Comparison of ENCODE assay signal across 8 cellular contexts in genomic region chr2:95165030-95165370, GRCh38. TPM values are rescaled to one million over a fixed set of nuclear protein-coding genes. Genes with fewer than 3 reads are reported as not detected.
A peak's percentile ranks its signal among the peaks of the same experiment; 100 is the strongest.
DNase-seq lines count a peak whose midpoint lies in the region; TF ChIP-seq lines count a peak whose summit lies in the region.

No MANE protein-coding gene starts in this region.

- peak overlapping the region; percentile 72 for H3K4me2 ChIP-seq in KMS-11

- H3K36me3 ChIP-seq in left ventricle myocardium inferior (no peaks in the 10 kb centered on the region), KMS-11 (ENCODE audit: insufficient read depth) (no peaks in the 10 kb centered on the region), neuron (ENCODE audit: insufficient read depth, low read length) (no peaks in the 10 kb centered on the region)

- H3K4me3 ChIP-seq in left ventricle myocardium inferior (peak overlapping the region; percentile 85), KMS-11 (IDR thresholded peaks at IDR 0.05; ENCODE audit: insufficient read depth, low read depth, low read length) (no peak overlapping the region), dorsolateral prefrontal cortex (peak overlapping the region; percentile 63 to 100 (median 92)), neuron (ENCODE audit: low read length) (peak overlapping the region; percentile 66)

- no peaks in the 10 kb centered on the region for H4K20me1 ChIP-seq in KMS-11 (ENCODE audit: insufficient read depth)

- H3K9ac ChIP-seq in KMS-11, result peak overlapping the region; percentile 83

- H3K27ac ChIP-seq in left ventricle myocardium inferior (replicated peaks), result peak overlapping the region; percentile 92
- peak overlapping the region; percentile 67 for H3K27ac ChIP-seq in KMS-11
- H3K27ac ChIP-seq in dorsolateral prefrontal cortex, result peak overlapping the region; percentile 53 to 99 (median 93)

- H2AFZ ChIP-seq in KMS-11 (ENCODE audit: low read depth), result peak overlapping the region; percentile 66
- peak overlapping the region; percentile 74 for H2AFZ ChIP-seq in neuron (ENCODE audit: low read depth, low read length)

- H3K4me1 ChIP-seq in left ventricle myocardium inferior (peaks cover 38% of the 10 kb centered on the region), KMS-11 (ENCODE audit: low read depth, poor library complexity, severe bottlenecking) (peaks cover 5% of the 10 kb centered on the region), neuron (ENCODE audit: insufficient read depth, low read length) (peaks cover 10% of the 10 kb centered on the region)

- no peaks in the 10 kb centered on the region for H3K9me3 ChIP-seq in left ventricle myocardium inferior (replicated peaks)
- peaks cover 14% of the 10 kb centered on the region for H3K9me3 ChIP-seq in neuron (ENCODE audit: low read length)

- H3K27me3 ChIP-seq in left ventricle myocardium inferior (ENCODE audit: low read depth) (no peaks in the 10 kb centered on the region), KMS-11 (ENCODE audit: insufficient read depth, low read depth) (no peaks in the 10 kb centered on the region), dorsolateral prefrontal cortex (no peaks in the 10 kb centered on the region), neuron (ENCODE audit: insufficient read depth, low read length) (no peaks in the 10 kb centered on the region)

- no peaks in the 10 kb centered on the region for H3K79me2 ChIP-seq in KMS-11 (ENCODE audit: insufficient read depth, low read depth)

- TF ChIP-seq CTCF in left ventricle myocardium inferior (IDR thresholded peaks at IDR 0.05; ENCODE audit: borderline replicate concordance) (no peak), KMS-11 (conservative IDR thresholded peaks at IDR 0.05; ENCODE audit: low read depth, low read length) (no peak), dorsolateral prefrontal cortex (IDR thresholded peaks at IDR 0.05 in 54 of 56, conservative IDR thresholded peaks at IDR 0.05 in 2 of 56; ENCODE audit: low read depth in 1 of 56, partially characterized antibody in 56 of 56) (no peak)

- DNase-seq in left ventricle myocardium inferior (no peak), cardiac septum (ENCODE audit: low spot score) (no peak), dorsolateral prefrontal cortex (no peak), globus pallidus (ENCODE audit: low spot score) (no peak), SKM-1 treated with dmso at 0.1 percent for 144 hours (lab: John Stamatoyannopoulos, UW; ENCODE audit: unreplicated experiment) (no peak)
- DNase-seq in effector CD4-positive, alpha-beta T cell, result no peak

- intact Hi-C loops in left ventricle myocardium inferior (cut with micrococcal nuclease) (no loop called here), cardiac septum (cut with DNase I) (loop anchor here (1.0 to 2.0 kb wide), 2 partner anchors 42 to 44 kb away; partner anchors contain the start of genes MRPS5 and ZNF892), dorsolateral prefrontal cortex (cut with DNase I) (loop anchor here (2.0 kb wide), 2 partner anchors 42 kb away; partner anchors contain the start of gene ZNF892 (in 2 of the 2))

RNA-seq across cellular contexts. Expression of gene ZNF2, which starts 0.6 kb away (rescaled TPM):
- total RNA-seq in left ventricle myocardium inferior, result 3.4 TPM
- 4.1 TPM for total RNA-seq in cardiac septum
- total RNA-seq in dorsolateral prefrontal cortex, result 1 to 10 TPM; 4.3 to 9.8 (median 6.6) TPM

RNA-seq across cellular contexts. Expression of gene ZNF514, which starts 5.4 kb away (rescaled TPM):
- total RNA-seq in left ventricle myocardium inferior (15.1 TPM), cardiac septum (14.7 TPM), dorsolateral prefrontal cortex (10 to 100 TPM; 17.2 to 58.5 (median 36.2) TPM)

RNA-seq across cellular contexts. Expression of gene ZNF892, which starts 42.3 kb away (rescaled TPM):
- total RNA-seq in left ventricle myocardium inferior (4.0 TPM), cardiac septum (4.8 TPM), dorsolateral prefrontal cortex (10 to 100 TPM; 11.3 to 29.3 (median 18.7) TPM)

RNA-seq across cellular contexts. Expression of gene MRPS5, which starts 43.4 kb away (rescaled TPM):
- 81.2 TPM for total RNA-seq in left ventricle myocardium inferior
- 69.4 TPM for total RNA-seq in cardiac septum
- 100 to 1,000 TPM in 1 of 120 experiments, 10 to 100 TPM in 119; 47.0 to 101 (median 70.2) TPM for total RNA-seq in dorsolateral prefrontal cortex
